7 cellular contexts compared by ENCODE assay signal in genomic region chr11:1882265-1883238, GRCh38. TPM values are rescaled to one million over a fixed set of nuclear protein-coding genes. Genes with fewer than 3 reads are reported as not detected.
A peak's percentile ranks its signal among the peaks of the same experiment; 100 is the strongest.
DNase-seq lines count a peak whose midpoint lies in the region; TF ChIP-seq lines count a peak whose summit lies in the region.

No MANE protein-coding gene starts in this region.

- no peak overlapping the region for H3K4me3 Mint-ChIP-seq in type B pancreatic cell

- no peak overlapping the region for H3K27ac Mint-ChIP-seq in type B pancreatic cell

- intact Hi-C loops in posterior cingulate gyrus (cut with DNase I) = loop anchor here (2.0 to 5.0 kb wide), 2 partner anchors 35 to 272 kb away; partner anchors contain the start of gene TNNT3

- in situ Hi-C loops in GM13977 (cut with MboI; ENCODE audit: low pct_unique_long_range_greater_than_20kb, low sequenced_read_pairs, unreplicated experiment) = no loop called here

- no peak overlapping the region for H3K9ac ChIP-seq in SK-N-MC (ENCODE audit: insufficient read length)

- H3K4me3 ChIP-seq in Jurkat, Clone E6-1 (ENCODE audit: low read length) = no peak overlapping the region
- H3K4me3 ChIP-seq in SK-N-MC = no peak overlapping the region

- no peaks in the 10 kb centered on the region for H3K36me3 Mint-ChIP-seq in type B pancreatic cell

- H3K9me3 Mint-ChIP-seq in type B pancreatic cell = no peaks in the 10 kb centered on the region

- H3K36me3 ChIP-seq in SK-N-MC (ENCODE audit: insufficient read depth, low read length) = no peaks in the 10 kb centered on the region

- TF ChIP-seq CTCF in GM13977 (IDR thresholded peaks at IDR 0.05; ENCODE audit: extremely low read depth, insufficient read depth, missing control alignments) = peak; percentile 97
- TF ChIP-seq CTCF in type B pancreatic cell (conservative IDR thresholded peaks at IDR 0.05) = peak; percentile 97

- no peak overlapping the region for H3K27ac ChIP-seq in SK-N-MC

- no peaks in the 10 kb centered on the region for H3K4me1 Mint-ChIP-seq in type B pancreatic cell (ENCODE audit: unreplicated experiment)

- DNase-seq in GM13977 (ENCODE audit: low spot score) (peak; percentile 93), SK-N-MC (ENCODE audit: low read depth, low spot score) (peak; percentile 2), glomerular visceral epithelial cell (ENCODE audit: extremely low spot score) (peak; percentile 59), posterior cingulate gyrus (peak; percentile 49 to 96 (median 72)), type B pancreatic cell (ENCODE audit: extremely low spot score, unreplicated experiment) (peak; percentile 93)
- peak; percentile 57 for DNase-seq in Jurkat, Clone E6-1 (ENCODE audit: low read depth, low spot score)
- peak; percentile 63 to 75 (median 70) for DNase-seq in activated naive CD4-positive, alpha-beta T cell (lab: John Stamatoyannopoulos, UW)

- no peaks in the 10 kb centered on the region for H3K27me3 Mint-ChIP-seq in type B pancreatic cell

- H3K9me3 ChIP-seq in SK-N-MC (ENCODE audit: low read depth, low read length) = no peaks in the 10 kb centered on the region

RNA-seq across cellular contexts. Expression of gene PRR33, which starts 9.1 kb away (rescaled TPM):
- polyA plus RNA-seq in Jurkat, Clone E6-1 (2012; ENCODE audit: insufficient read depth, insufficient read length) = 8.8 TPM
- not detected in 2 replicates for total RNA-seq in type B pancreatic cell (ENCODE audit: low replicate concordance)

RNA-seq across cellular contexts. Expression of gene LSP1, which starts 29.7 kb away (rescaled TPM):
- polyA plus RNA-seq in Jurkat, Clone E6-1 (2012; ENCODE audit: insufficient read depth, insufficient read length) = 10.3 TPM
- total RNA-seq in type B pancreatic cell (ENCODE audit: low replicate concordance) = 0.50 and 0.53 TPM in 2 replicates

RNA-seq across cellular contexts. Expression of gene TNNT3, which starts 37.0 kb away (rescaled TPM):
- 1.6 TPM for polyA plus RNA-seq in Jurkat, Clone E6-1 (2012; ENCODE audit: insufficient read depth, insufficient read length)
- 17.3 and 40.9 TPM in 2 replicates for total RNA-seq in type B pancreatic cell (ENCODE audit: low replicate concordance)

RNA-seq across cellular contexts. Expression of gene TNNI2, which starts 43.8 kb away (rescaled TPM):
- not detected for polyA plus RNA-seq in Jurkat, Clone E6-1 (2012; ENCODE audit: insufficient read depth, insufficient read length)
- total RNA-seq in type B pancreatic cell (ENCODE audit: low replicate concordance) = 1.7 and 3.9 TPM in 2 replicates

RNA-seq across cellular contexts. Expression of gene SYT8, which starts 47.8 kb away (rescaled TPM):
- polyA plus RNA-seq in Jurkat, Clone E6-1 (2012; ENCODE audit: insufficient read depth, insufficient read length) = not detected
- total RNA-seq in type B pancreatic cell (ENCODE audit: low replicate concordance) = 4.5 and 7.9 TPM in 2 replicates

Comparison
In these comparisons a context has a peak if more than half of its experiments do, and no peak if none do; other contexts are left out.
1. DNase-seq: peak in every context shown above with its lines; median percentile 93 in GM13977; 93 in type B pancreatic cell; 72 in posterior cingulate gyrus; 70 in activated naive CD4-positive, alpha-beta T cell; 59 in glomerular visceral epithelial cell; 57 in Jurkat, Clone E6-1; 2 in SK-N-MC.